19 cellular contexts compared by ENCODE assay signal in genomic region chr12:84986586-84986985, GRCh38. TPM values are rescaled to one million over a fixed set of nuclear protein-coding genes. Genes with fewer than 3 reads are reported as not detected.
DNase-seq lines count a peak whose midpoint lies in the region; FAIRE-seq and TF ChIP-seq lines count a peak whose summit lies in the region.
"Had no signal": no experiment of that assay in that cellular context is flagged by ENCODE, and none has a peak within 500 bp of the region (broad histone marks: within the 10 kb centered on the region; RNA-seq: fewer than 3 reads in every experiment).

No MANE protein-coding gene starts in this region.

- no peaks in the 10 kb centered on the region for H3K36me3 Mint-ChIP-seq in astrocyte (ENCODE audit: low read depth, unreplicated experiment)

- WGBS in smooth muscle cell (ENCODE audit: low lambda C conversion rate) = 74% methylated on average over 3 of the region's 3 CpGs

- peak overlapping the region; percentile 57 for H2AFZ ChIP-seq in astrocyte (ENCODE audit: low read depth, low read length)
- no peak overlapping the region for H2AFZ ChIP-seq in smooth muscle cell (ENCODE audit: low read depth)

- no peak overlapping the region for H3K9ac ChIP-seq in astrocyte (ENCODE audit: low read length)
- H3K9ac ChIP-seq in smooth muscle cell (ENCODE audit: low read depth) = no peak overlapping the region

- no peak overlapping the region for H3K4me3 Mint-ChIP-seq in astrocyte (ENCODE audit: unreplicated experiment)
- H3K4me3 Mint-ChIP-seq: activated CD4-positive, alpha-beta T cell treated with anti-CD3 and anti-CD28 coated beads for 36 hours; activated naive CD8-positive, alpha-beta T cell treated with anti-CD3 and anti-CD28 coated beads, Interleukin-2, amount 50 U/mL, for 24 hours; CD4-positive, alpha-beta T cell; central memory CD8-positive, alpha-beta T cell; T-helper 17 cell had no signal

- H3K79me2 ChIP-seq in astrocyte (ENCODE audit: insufficient read depth, low read length) (no peaks in the 10 kb centered on the region), smooth muscle cell (ENCODE audit: low read depth) (no peaks in the 10 kb centered on the region)

- H3K9me3 ChIP-seq in astrocyte (ENCODE audit: insufficient read depth, low read depth, low read length) (no peaks in the 10 kb centered on the region), smooth muscle cell (replicated peaks; ENCODE audit: low read depth) (no peaks in the 10 kb centered on the region)
- H3K9me3 ChIP-seq: A549 had no signal

- no peaks in the 10 kb centered on the region for H3K4me1 ChIP-seq in astrocyte (ENCODE audit: insufficient read depth, low read length)
- no peaks in the 10 kb centered on the region for H3K4me1 ChIP-seq in smooth muscle cell (ENCODE audit: low read depth)
- H3K4me1 ChIP-seq: A549 had no signal

- H3K4me1 Mint-ChIP-seq in astrocyte (ENCODE audit: low read depth, unreplicated experiment) = no peaks in the 10 kb centered on the region
- H3K4me1 Mint-ChIP-seq: activated CD4-positive, alpha-beta T cell treated with anti-CD3 and anti-CD28 coated beads for 36 hours; activated naive CD8-positive, alpha-beta T cell treated with anti-CD3 and anti-CD28 coated beads, Interleukin-2, amount 50 U/mL, for 24 hours; central memory CD8-positive, alpha-beta T cell; T-helper 17 cell had no signal

- H3K36me3 ChIP-seq in astrocyte (ENCODE audit: insufficient read depth, low read length) = no peaks in the 10 kb centered on the region
- no peaks in the 10 kb centered on the region for H3K36me3 ChIP-seq in smooth muscle cell (ENCODE audit: low read depth)

- no peaks in the 10 kb centered on the region for H3K27me3 Mint-ChIP-seq in astrocyte (ENCODE audit: low read depth, unreplicated experiment)
- H3K27me3 Mint-ChIP-seq: activated CD4-positive, alpha-beta T cell treated with anti-CD3 and anti-CD28 coated beads for 36 hours; activated naive CD8-positive, alpha-beta T cell treated with anti-CD3 and anti-CD28 coated beads, Interleukin-2, amount 50 U/mL, for 24 hours; CD4-positive, alpha-beta T cell; central memory CD8-positive, alpha-beta T cell; T-helper 17 cell had no signal

- DNase-seq in NCI-H2081 (lab: John Stamatoyannopoulos, UW) (peak; percentile 15 to 45), NCI-H2081 treated with DMSO at 0.1 percent for 48 hours (lab: John Stamatoyannopoulos, UW) (no peak), NCI-H345 (lab: John Stamatoyannopoulos, UW) (peak; percentile 50), astrocyte (ENCODE audit: low read depth) (no peak), retina (peak; percentile 50), smooth muscle cell (lab: John Stamatoyannopoulos, UW; ENCODE audit: unreplicated experiment) (no peak), DMS79 (lab: John Stamatoyannopoulos, UW) (no peak)
- no peak for DNase-seq in central memory CD4-positive, alpha-beta T cell
- DNase-seq: activated CD4-positive, alpha-beta T cell treated with anti-CD3 and anti-CD28 coated beads for 36 hours; activated naive CD8-positive, alpha-beta T cell treated with anti-CD3 and anti-CD28 coated beads, Interleukin-2, amount 50 U/mL, for 24 hours; activated T-cell treated with anti-CD3 and anti-CD28 coated beads, Interleukin-2, amount 50 U/mL, for 1 hour; CD4-positive, alpha-beta T cell; NCI-H187; T-helper 17 cell had no signal

- H3K27ac ChIP-seq in astrocyte (ENCODE audit: low read depth, low read length) (no peak overlapping the region), smooth muscle cell (ENCODE audit: low read depth) (no peak overlapping the region)
- H3K27ac ChIP-seq: A549 had no signal

- TF ChIP-seq CTCF in astrocyte (IDR thresholded peaks at IDR 0.05; ENCODE audit: insufficient read depth, low read depth, low read length) = no peak
- TF ChIP-seq CTCF in smooth muscle cell (IDR thresholded peaks at IDR 0.05; ENCODE audit: borderline replicate concordance, insufficient read depth, poor library complexity, severe bottlenecking) = no peak

- H3K4me2 ChIP-seq in astrocyte (ENCODE audit: low read length) = no peak overlapping the region
- H3K4me2 ChIP-seq in smooth muscle cell = no peak overlapping the region
- H3K4me2 ChIP-seq: A549 had no signal

- H4K20me1 ChIP-seq in astrocyte (ENCODE audit: insufficient read depth, low read length) = no peaks in the 10 kb centered on the region
- H4K20me1 ChIP-seq in smooth muscle cell (ENCODE audit: low read depth) = no peaks in the 10 kb centered on the region

- H3K9me3 Mint-ChIP-seq in astrocyte (ENCODE audit: unreplicated experiment) = no peaks in the 10 kb centered on the region
- H3K9me3 Mint-ChIP-seq: activated naive CD8-positive, alpha-beta T cell treated with anti-CD3 and anti-CD28 coated beads, Interleukin-2, amount 50 U/mL, for 24 hours; CD4-positive, alpha-beta T cell had no signal

- H3K27me3 ChIP-seq in astrocyte (ENCODE audit: insufficient read depth, low read length) (no peaks in the 10 kb centered on the region), smooth muscle cell (ENCODE audit: low read depth) (no peaks in the 10 kb centered on the region)

- H3K4me3 ChIP-seq in astrocyte (ENCODE audit: insufficient read depth, low read depth, low read length) (no peak overlapping the region), smooth muscle cell (no peak overlapping the region)
- H3K4me3 ChIP-seq: A549 had no signal

- H3K27ac Mint-ChIP-seq in astrocyte (ENCODE audit: unreplicated experiment) = no peak overlapping the region
- H3K27ac Mint-ChIP-seq: activated CD4-positive, alpha-beta T cell treated with anti-CD3 and anti-CD28 coated beads for 36 hours; activated naive CD8-positive, alpha-beta T cell treated with anti-CD3 and anti-CD28 coated beads, Interleukin-2, amount 50 U/mL, for 24 hours; CD4-positive, alpha-beta T cell; T-helper 17 cell had no signal

- FAIRE-seq in astrocyte (lab: Jason Lieb, UNC) = no peak
- FAIRE-seq: A549, endometrium, H54 had no signal

- H3F3A ChIP-seq in smooth muscle cell (ENCODE audit: low read depth) = no peaks in the 10 kb centered on the region

RNA-seq across cellular contexts. Expression of gene TSPAN19, which starts 49.5 kb away (rescaled TPM):
- total RNA-seq in astrocyte (not detected in 2 replicates), smooth muscle cell (0.04 TPM in 1 of 2 replicates, not detected in the other)
- polyA plus RNA-seq in smooth muscle cell = not detected in 2 replicates
- total RNA-seq: activated CD4-positive, alpha-beta T cell treated with anti-CD3 and anti-CD28 coated beads for 36 hours; CD4-positive, alpha-beta T cell; osteocyte; T-helper 17 cell had no signal

RNA-seq across cellular contexts. Expression of gene LRRIQ1, which starts 49.6 kb away (rescaled TPM):
- total RNA-seq in astrocyte (1.5 and 1.9 TPM in 2 replicates), smooth muscle cell (0.49 and 1.3 TPM in 2 replicates)
- polyA plus RNA-seq in smooth muscle cell = 1.3 and 3.0 TPM in 2 replicates
- total RNA-seq: activated CD4-positive, alpha-beta T cell treated with anti-CD3 and anti-CD28 coated beads for 36 hours; CD4-positive, alpha-beta T cell; osteocyte; T-helper 17 cell had no signal

Comparison
In these comparisons a context has a peak if more than half of its experiments do, and no peak if none do; other contexts are left out.
1. DNase-seq: peak in NCI-H2081 (2 of 2), NCI-H345 (single experiment) and retina (single experiment); none in NCI-H2081 treated with DMSO at 0.1 percent for 48 hours (single experiment), astrocyte (single experiment), central memory CD4-positive, alpha-beta T cell (single experiment), smooth muscle cell (single experiment) and DMS79 (single experiment).